In the genomic region with DNA sequence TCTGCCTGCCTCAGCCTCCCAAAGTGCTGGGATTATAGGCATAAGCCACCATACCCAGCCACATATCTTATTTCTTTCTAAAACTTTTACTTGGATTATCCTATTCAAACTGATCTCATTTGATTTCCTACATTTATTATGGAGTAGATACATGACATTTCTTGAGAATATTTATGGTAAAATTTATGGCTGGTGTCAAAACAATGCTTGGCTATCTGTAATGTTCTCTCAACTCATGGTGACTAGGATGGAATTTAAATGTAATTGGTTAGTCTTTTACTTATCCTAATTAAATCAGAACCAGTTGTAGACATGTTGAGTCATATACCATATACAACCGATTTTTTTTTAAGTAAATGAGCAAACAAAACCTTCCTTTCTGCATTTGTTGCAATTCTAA, we compare ENCODE assay signal across 21 cellular contexts. TPM values are rescaled to one million over a fixed set of nuclear protein-coding genes. Genes with fewer than 3 reads are reported as not detected.
A peak's percentile ranks its signal among the peaks of the same experiment; 100 is the strongest.
DNase-seq lines count a peak whose midpoint lies in the region; ATAC-seq, FAIRE-seq and TF ChIP-seq lines count a peak whose summit lies in the region.
"Had no signal": no experiment of that assay in that cellular context is flagged by ENCODE, and none has a peak within 500 bp of the region (broad histone marks: within the 10 kb centered on the region; RNA-seq: fewer than 3 reads in every experiment).

No MANE protein-coding gene starts in this region.

- TF ChIP-seq CTCF in NB4 (IDR thresholded peaks at IDR 0.05; ENCODE audit: low read depth, low read length) (no peak), GM12878 (IDR thresholded peaks at IDR 0.05 in 2 of 3, conservative IDR thresholded peaks at IDR 0.05 in 1 of 3; ENCODE audit: control insufficient read depth in 2 of 3, extremely low read depth in 1 of 3, insufficient read depth in 1 of 3, low read depth in 3 of 3, low read length in 3 of 3) (no peak), mucosa of descending colon (IDR thresholded peaks at IDR 0.05) (no peak)

- intact Hi-C loops in GM12878 (cut with micrococcal nuclease; ENCODE audit: unreplicated experiment), result loop anchor here (1.0 to 10.0 kb wide), 6 partner anchors 87 to 361 kb away; partner anchors contain the start of genes TOMM7 and TRA2A
- intact Hi-C loops in mucosa of descending colon (cut with DNase I, micrococcal nuclease), result loop anchor here in 1 of 2 donors (10.0 kb wide), 1 partner anchor 81 kb away; the partner anchor contains the start of gene KLHL7

- CTCF ChIA-PET in GM12878 (lab: Yijun Ruan, JAX), result interaction anchor here (1.8 to 2.5 kb wide), 5 partner anchors 40 to 337 kb away, joined by 8 to 11 read pairs (median 8); no protein-coding TSS in a partner anchor

- H3K4me3 Mint-ChIP-seq in activated naive CD8-positive, alpha-beta T cell, result peak overlapping the region; percentile 10
- H3K4me3 Mint-ChIP-seq in activated naive CD8-positive, alpha-beta T cell treated with anti-CD3 and anti-CD28 coated beads for 36 hours, result no peak overlapping the region
- H3K4me3 Mint-ChIP-seq: CD4-positive, CD25-positive, alpha-beta regulatory T cell; CD8-positive, alpha-beta memory T cell had no signal

- no peaks in the 10 kb centered on the region for H4K20me1 ChIP-seq in GM12878 (ENCODE audit: control insufficient read depth, insufficient read depth)

- 4% methylated on average over 1 of the region's 1 CpG for WGBS in GM12878 (ENCODE audit: insufficient coverage, insufficient replicate concordance, low lambda C conversion rate, missing lambda C conversion rate)

- no peaks in the 10 kb centered on the region for H3K27me3 ChIP-seq in GM12878 (replicated peaks in 1 of 2; ENCODE audit: control insufficient read depth in 2 of 2, insufficient read depth in 2 of 2, low read length in 1 of 2)
- H3K27me3 ChIP-seq: BE2C had no signal

- RAD21 ChIA-PET in GM12878 (lab: Charles Lee; ENCODE audit: unreplicated experiment), result no interaction called here

- H3K4me1 ChIP-seq in GM12878 (ENCODE audit: control insufficient read depth, insufficient read depth, low read length) (0 out of 2 replicates have a peak, but pooled peaks cover 3% of the 10 kb centered on the region), mucosa of descending colon (ENCODE audit: low read depth) (peaks cover 7% of the 10 kb centered on the region)

- peaks cover 38% of the 10 kb centered on the region for H3K4me1 Mint-ChIP-seq in activated naive CD8-positive, alpha-beta T cell (ENCODE audit: low read depth)
- H3K4me1 Mint-ChIP-seq in activated naive CD8-positive, alpha-beta T cell treated with anti-CD3 and anti-CD28 coated beads for 36 hours, result peaks cover 25% of the 10 kb centered on the region

- in situ Hi-C loops in GM12878 (cut with MboI), result no loop called here

- no peak overlapping the region for H3K27ac ChIP-seq in GM12878 (ENCODE audit: control insufficient read depth, insufficient read depth)
- H3K27ac ChIP-seq: GM23248 had no signal

- H3K9me3 ChIP-seq in GM12878 (replicated peaks; ENCODE audit: control insufficient read depth, insufficient read depth, low read length) (no peaks in the 10 kb centered on the region), mucosa of descending colon (no peaks in the 10 kb centered on the region)
- H3K9me3 ChIP-seq: BE2C, HAP-1 had no signal

- DNase-seq in activated naive CD8-positive, alpha-beta T cell treated with anti-CD3 and anti-CD28 coated beads for 36 hours, result no peak
- no peak for DNase-seq in NB4 (ENCODE audit: low read depth)
- DNase-seq in GM12878 (ENCODE audit: low read depth, low spot score), result no peak
- DNase-seq in OCI-M2 (lab: John Stamatoyannopoulos, UW; ENCODE audit: unreplicated experiment), result no peak
- DNase-seq in mucosa of descending colon, result no peak
- DNase-seq: ACHN; BE2C; C1 segment of cervical spinal cord; CD4-positive, CD25-positive, alpha-beta regulatory T cell; CD8-positive, alpha-beta memory T cell; COR-L47; DMS79; GM23248; KG1 had no signal

- 0 out of 2 replicates have a peak overlapping the region, but pooled peaks have one; percentile 27 for H3K4me2 ChIP-seq in GM12878 (ENCODE audit: control insufficient read depth, insufficient read depth)

- no peaks in the 10 kb centered on the region for H3K9me3 Mint-ChIP-seq in activated naive CD8-positive, alpha-beta T cell (ENCODE audit: low read depth)
- no peaks in the 10 kb centered on the region for H3K9me3 Mint-ChIP-seq in activated naive CD8-positive, alpha-beta T cell treated with anti-CD3 and anti-CD28 coated beads for 36 hours
- H3K9me3 Mint-ChIP-seq: IgD-negative memory B cell had no signal

- ATAC-seq in GM12878 (no peak), HG02870 (IDR thresholded peaks at IDR 0.05; ENCODE audit: unreplicated experiment) (no peak), mucosa of descending colon (no peak)
- ATAC-seq: HepG2 had no signal

- no peak for FAIRE-seq in GM12878 (lab: Jason Lieb, UNC)
- FAIRE-seq: GM12891, GM18507, HepG2 had no signal

- no peak for TF ChIP-seq RAD21 in GM12878 (IDR thresholded peaks at IDR 0.05; ENCODE audit: insufficient read depth, low read depth, low read length)

- H2AFZ ChIP-seq in GM12878 (ENCODE audit: control insufficient read depth, low read depth, low read length), result no peak overlapping the region
- H2AFZ ChIP-seq: GM23248 had no signal

- SMC1A ChIA-PET in GM12878 (lab: Charles Lee; ENCODE audit: uncharacterized antibody, unreplicated experiment), result interaction anchor here (1.6 to 3.3 kb wide), 3 partner anchors 87 to 100 kb away, joined by 4 to 32 read pairs (median 11); no protein-coding TSS in a partner anchor

- H3K9ac ChIP-seq in GM12878 (ENCODE audit: control insufficient read depth, insufficient read depth, low read length), result no peak overlapping the region
- H3K9ac ChIP-seq: GM23248 had no signal

- H3K4me3 ChIP-seq in NB4 (ENCODE audit: low read depth, low read length), result peak overlapping the region; percentile 22
- H3K4me3 ChIP-seq in GM12878, result 0 out of 2 replicates have a peak overlapping the region, but pooled peaks have one; percentile 1
- no peak overlapping the region for H3K4me3 ChIP-seq in mucosa of descending colon
- H3K4me3 ChIP-seq: GM23248, HAP-1 had no signal

- no peak for TF ChIP-seq EP300 in GM12878 (IDR thresholded peaks at IDR 0.05; ENCODE audit: borderline replicate concordance in 1 of 2, control insufficient read depth in 1 of 2, low read depth in 2 of 2, low read length in 2 of 2)

- BruUV-seq in GM12878 (replicated peaks; lab: Mats Ljungman, UMichigan), result no TSS peak

- TF ChIP-seq POLR2A in NB4 (IDR thresholded peaks at IDR 0.05; ENCODE audit: extremely low read depth, insufficient read length) (no peak), GM12878 (IDR thresholded peaks at IDR 0.05; ENCODE audit: low read depth, low read length) (no peak)

- peaks cover 2 to 21% of the 10 kb centered on the region in 2 experiments; a peak in 3 of 4 replicates for H3K36me3 ChIP-seq in GM12878 (ENCODE audit: control insufficient read depth in 2 of 2, insufficient read depth in 2 of 2, low read length in 1 of 2)
- H3K36me3 ChIP-seq in mucosa of descending colon (ENCODE audit: low read depth), result no peaks in the 10 kb centered on the region

- peaks cover 12% of the 10 kb centered on the region for H3K36me3 Mint-ChIP-seq in activated naive CD8-positive, alpha-beta T cell
- peaks cover 43% of the 10 kb centered on the region for H3K36me3 Mint-ChIP-seq in activated naive CD8-positive, alpha-beta T cell treated with anti-CD3 and anti-CD28 coated beads for 36 hours

- no peaks in the 10 kb centered on the region for H3K27me3 Mint-ChIP-seq in activated naive CD8-positive, alpha-beta T cell
- H3K27me3 Mint-ChIP-seq in activated naive CD8-positive, alpha-beta T cell treated with anti-CD3 and anti-CD28 coated beads for 36 hours, result no peaks in the 10 kb centered on the region
- H3K27me3 Mint-ChIP-seq: CD4-positive, CD25-positive, alpha-beta regulatory T cell; IgD-negative memory B cell had no signal

- H3K27ac Mint-ChIP-seq in activated naive CD8-positive, alpha-beta T cell, result no peak overlapping the region
- H3K27ac Mint-ChIP-seq in activated naive CD8-positive, alpha-beta T cell treated with anti-CD3 and anti-CD28 coated beads for 36 hours, result no peak overlapping the region
- H3K27ac Mint-ChIP-seq: CD4-positive, CD25-positive, alpha-beta regulatory T cell; CD8-positive, alpha-beta memory T cell; IgD-negative memory B cell had no signal

- POLR2A ChIA-PET in GM12878 (lab: Charles Lee), result no interaction called here

- H3K79me2 ChIP-seq in GM12878 (ENCODE audit: control insufficient read depth, insufficient read depth, low read length), result peaks cover 62% of the 10 kb centered on the region

RNA-seq across cellular contexts. Expression of gene NUP42, which starts 4.1 kb away (rescaled TPM):
- 10 to 100 TPM; 43.2 to 48.2 TPM for total RNA-seq in activated naive CD8-positive, alpha-beta T cell treated with anti-CD3 and anti-CD28 coated beads for 36 hours
- total RNA-seq in GM12878 (2013; cell fraction: nucleolus; rRNA removed), result 125 and 137 TPM in 2 replicates
- 124 and 126 TPM in 2 replicates for total RNA-seq in GM12878 (2014; rRNA removed)
- 66.6 and 72.9 TPM in 2 replicates for total RNA-seq in GM12878 (2014; rRNA removed; fragmentation: Illumina TruSeq; extraction: Trizol)
- total RNA-seq in GM12878 (2021), result 47.6 and 48.6 TPM in 2 replicates
- 46.2 TPM for polyA plus RNA-seq in GM12878 (2011; ENCODE audit: low read depth)
- 60.4 and 64.3 TPM in 2 replicates for polyA plus RNA-seq in GM12878 (2011; rRNA removed)
- 44.6 and 55.9 TPM in 2 replicates for polyA plus RNA-seq in GM12878 (2011; cell fraction: cytosol; rRNA removed)
- 68.4 and 76.4 TPM in 2 replicates for polyA plus RNA-seq in GM12878 (2011; cell fraction: nucleus; rRNA removed)
- polyA plus RNA-seq in GM12878 (2012), result 35.2 and 42.1 TPM in 2 replicates
- polyA plus RNA-seq in GM12878 (2014; fragmentation: Illumina TruSeq; extraction: Trizol), result 82.6 and 93.0 TPM in 2 replicates
- polyA plus RNA-seq in GM12878 (2014; fragmentation: Nextera tagmentation; extraction: Ambion mirVana), result 10 to 100 TPM; 58.6 to 92.1 TPM
- 101 and 105 TPM in 2 replicates for polyA plus RNA-seq in GM12878 (2014; rRNA removed)
- polyA plus RNA-seq in GM12878 (2016; fragmentation: Nextera tagmentation; extraction: Ambion mirVana), result 10 to 100 TPM; 62.1 to 75.8 TPM
- polyA minus RNA-seq in GM12878 (2011; rRNA and poly(A)+ RNA removed), result 19.8 and 35.9 TPM in 2 replicates
- polyA minus RNA-seq in GM12878 (2011; cell fraction: cytosol; rRNA and poly(A)+ RNA removed), result 16.3 and 25.0 TPM in 2 replicates
- 23.6 and 44.5 TPM in 2 replicates for polyA minus RNA-seq in GM12878 (2011; cell fraction: nucleus; rRNA and poly(A)+ RNA removed)
- 10 to 100 TPM; 26.6 to 34.1 (median 27.6) TPM for total RNA-seq in mucosa of descending colon
